8 cellular contexts compared by ENCODE assay signal in genomic region chr20:40741507-40742106, GRCh38. TPM values are rescaled to one million over a fixed set of nuclear protein-coding genes. Genes with fewer than 3 reads are reported as not detected.
DNase-seq lines count a peak whose midpoint lies in the region; ATAC-seq and TF ChIP-seq lines count a peak whose summit lies in the region.

No MANE protein-coding gene starts in this region.

- H3K9me3 ChIP-seq in smooth muscle cell (replicated peaks; ENCODE audit: low read depth) = no peaks in the 10 kb centered on the region

- intact Hi-C loops in left cardiac atrium (cut with DNase I) = loop anchor here in 1 of 2 donors (5.0 kb wide), 1 partner anchor 206 kb away; no protein-coding TSS in a partner anchor

- in situ Hi-C loops in ACHN (cut with HindIII; ENCODE audit: low pct_ligation_motif_present, low pct_unique_long_range_greater_than_20kb, low sequenced_read_pairs) = no loop called here

- H3K4me3 ChIP-seq in smooth muscle cell = no peak overlapping the region

- ATAC-seq in left cardiac atrium = peak in 1 of 2 donors; percentile 34

- H3K4me2 ChIP-seq in smooth muscle cell = no peak overlapping the region

- DNase-seq in ACHN (peak; percentile 38), GM10248 (ENCODE audit: extremely low spot score) (peak; percentile 48), NCI-H345 (lab: John Stamatoyannopoulos, UW) (peak; percentile 35), left cardiac atrium (peak; percentile 38), smooth muscle cell (lab: John Stamatoyannopoulos, UW; ENCODE audit: unreplicated experiment) (no peak), dedifferentiated amniotic fluid mesenchymal stem cell (ENCODE audit: extremely low spot score) (no peak), H4 (ENCODE audit: low spot score) (no peak)
- DNase-seq in activated T-cell treated with anti-CD3 and anti-CD28 coated beads, Interleukin-2, amount 50 U/mL, for 1 hour = peak; percentile 23

- no peaks in the 10 kb centered on the region for H3K4me1 ChIP-seq in smooth muscle cell (ENCODE audit: low read depth)

- H4K20me1 ChIP-seq in smooth muscle cell (ENCODE audit: low read depth) = no peaks in the 10 kb centered on the region

- TF ChIP-seq CTCF in GM10248 (IDR thresholded peaks at IDR 0.05; ENCODE audit: control extremely low read depth, extremely low read depth, low read depth, missing control alignments) (peak; percentile 58), smooth muscle cell (IDR thresholded peaks at IDR 0.05; ENCODE audit: borderline replicate concordance, insufficient read depth, poor library complexity, severe bottlenecking) (peak; percentile 50)

- no peaks in the 10 kb centered on the region for H3K79me2 ChIP-seq in smooth muscle cell (ENCODE audit: low read depth)

- CTCF ChIA-PET in GM10248 (lab: Yijun Ruan, JAX) = interaction anchor here (0.8 to 6.4 kb wide), 25 partner anchors 10 to 582 kb away, joined by 3 to 47 read pairs (median 4); no protein-coding TSS in a partner anchor

- peaks cover 23% of the 10 kb centered on the region for H3K27me3 ChIP-seq in smooth muscle cell (ENCODE audit: low read depth)

- no peak overlapping the region for H2AFZ ChIP-seq in smooth muscle cell (ENCODE audit: low read depth)

- no peak overlapping the region for H3K27ac ChIP-seq in smooth muscle cell (ENCODE audit: low read depth)

- no peaks in the 10 kb centered on the region for H3K36me3 ChIP-seq in smooth muscle cell (ENCODE audit: low read depth)

- H3F3A ChIP-seq in smooth muscle cell (ENCODE audit: low read depth) = no peaks in the 10 kb centered on the region

- 48% methylated on average over 4 of the region's 6 CpGs for WGBS in smooth muscle cell (ENCODE audit: low lambda C conversion rate)

- H3K9ac ChIP-seq in smooth muscle cell (ENCODE audit: low read depth) = no peak overlapping the region

- POLR2A ChIA-PET in GM10248 (lab: Yijun Ruan, JAX) = no interaction called here

RNA-seq across cellular contexts. Expression of gene MAFB, which starts 52.6 kb away (rescaled TPM):
- total RNA-seq in left cardiac atrium (10 to 100 TPM; 24.8 to 32.5 TPM), smooth muscle cell (15.7 and 16.3 TPM in 2 replicates)
- 14.4 and 24.0 TPM in 2 replicates for polyA plus RNA-seq in smooth muscle cell
- total RNA-seq in H4 (2014; rRNA removed; shearing (Covaris generic)) = 0.25 and 0.39 TPM in 2 replicates

Comparison
In these comparisons a context has a peak if more than half of its experiments do, and no peak if none do; other contexts are left out.
1. DNase-seq: peak in ACHN (single experiment), GM10248 (single experiment), NCI-H345 (single experiment), activated T-cell treated with anti-CD3 and anti-CD28 coated beads, Interleukin-2, amount 50 U/mL, for 1 hour (single experiment) and left cardiac atrium (single experiment); none in smooth muscle cell (single experiment), dedifferentiated amniotic fluid mesenchymal stem cell (single experiment) and H4 (single experiment).
2. RNA of gene MAFB, which starts 52.6 kb away (total RNA-seq): 24.8 to 32.5 TPM in left cardiac atrium and 15.7 to 16.3 TPM in smooth muscle cell; 0.25 to 0.39 TPM in H4; every median in the first group is over 10 times any median in the second.